ENCODE assay signal across 18 cellular contexts in genomic region chr17:17059301-17059890, GRCh38.
"Had no signal": no experiment of that assay in that cellular context is flagged by ENCODE, and none has a peak within 500 bp of the region (broad histone marks: within the 10 kb centered on the region; RNA-seq: fewer than 3 reads in every experiment).

No MANE protein-coding gene starts in this region.

- H3K27me3 ChIP-seq: colonic mucosa, gastroesophageal sphincter, vagina had no signal

- H3K27me3 Mint-ChIP-seq: activated CD4-positive, alpha-beta memory T cell treated with anti-CD3 and anti-CD28 coated beads for 36 hours; naive thymus-derived CD4-positive, alpha-beta T cell; stimulated activated naive CD8-positive, alpha-beta T cell treated with anti-CD3 and anti-CD28 coated beads, Interleukin-15, amount 100 ng/mL, for 72 hours had no signal

- ATAC-seq: activated CD4-positive, CD25-positive, alpha-beta regulatory T cell treated with anti-CD3 and anti-CD28 coated beads, Interleukin-2, amount 50 U/mL, for 24 hours; gastroesophageal sphincter; naive thymus-derived CD4-positive, alpha-beta T cell; stimulated activated naive CD8-positive, alpha-beta T cell treated with anti-CD3 and anti-CD28 coated beads, Interleukin-15, amount 100 ng/mL, for 72 hours had no signal

- H3K9me3 Mint-ChIP-seq: activated CD4-positive, alpha-beta memory T cell treated with anti-CD3 and anti-CD28 coated beads for 36 hours; naive thymus-derived CD4-positive, alpha-beta T cell; stimulated activated naive CD8-positive, alpha-beta T cell treated with anti-CD3 and anti-CD28 coated beads, Interleukin-15, amount 100 ng/mL, for 72 hours; T-helper 1 cell treated with Interleukin-12 subunit alpha and Interleukin-12 subunit beta and Interleukin-4 antibody, amounts not matched to agents 30 μg/mL and 1 μg/mL, for 36 hours had no signal

- H3K36me3 ChIP-seq: colonic mucosa, prostate gland had no signal

- H3K4me3 ChIP-seq: colonic mucosa, gastroesophageal sphincter, lung, prostate gland, thoracic aorta, vagina had no signal

- H3K27ac Mint-ChIP-seq: activated CD4-positive, alpha-beta memory T cell treated with anti-CD3 and anti-CD28 coated beads for 36 hours; naive thymus-derived CD4-positive, alpha-beta T cell; T-helper 1 cell treated with Interleukin-12 subunit alpha and Interleukin-12 subunit beta and Interleukin-4 antibody, amounts not matched to agents 30 μg/mL and 1 μg/mL, for 36 hours had no signal

- H3K36me3 Mint-ChIP-seq: activated CD4-positive, alpha-beta memory T cell treated with anti-CD3 and anti-CD28 coated beads for 36 hours had no signal

- H3K4me1 ChIP-seq: colonic mucosa had no signal

- H3K4me3 Mint-ChIP-seq: activated CD4-positive, alpha-beta memory T cell treated with anti-CD3 and anti-CD28 coated beads for 36 hours; naive thymus-derived CD4-positive, alpha-beta T cell; stimulated activated naive CD8-positive, alpha-beta T cell treated with anti-CD3 and anti-CD28 coated beads, Interleukin-15, amount 100 ng/mL, for 72 hours; T-helper 1 cell treated with Interleukin-12 subunit alpha and Interleukin-12 subunit beta and Interleukin-4 antibody, amounts not matched to agents 30 μg/mL and 1 μg/mL, for 36 hours had no signal

- DNase-seq: activated CD4-positive, alpha-beta memory T cell treated with anti-CD3 and anti-CD28 coated beads for 36 hours; activated naive CD4-positive, alpha-beta T cell; activated T-cell treated with anti-CD3 and anti-CD28 coated beads, Interleukin-2, amount 50 U/mL, for 48 hours; colonic mucosa; effector CD8-positive, alpha-beta T cell; hypothalamus; naive thymus-derived CD4-positive, alpha-beta T cell; nucleus accumbens; stimulated activated CD4-positive, alpha-beta T cell treated with anti-CD3 and anti-CD28 coated beads, Interleukin-15, amount 100 ng/mL, for 24 hours; stimulated activated CD4-positive, alpha-beta T cell treated with anti-CD3 and anti-CD28 coated beads, Interleukin-4, amount 100 ng/mL, for 24 hours; stimulated activated naive CD8-positive, alpha-beta T cell treated with anti-CD3 and anti-CD28 coated beads, Interleukin-15, amount 100 ng/mL, for 72 hours had no signal

- H3K9me3 ChIP-seq: colonic mucosa, gastroesophageal sphincter, prostate gland, thoracic aorta, vagina had no signal

- H3K27ac ChIP-seq: colonic mucosa, gastroesophageal sphincter, prostate gland, thoracic aorta, vagina had no signal
